Comparison of ENCODE assay signal across 8 cellular contexts in genomic region chr2:118186858-118187254, GRCh38.
A peak's percentile ranks its signal among the peaks of the same experiment; 100 is the strongest.
DNase-seq lines count a peak whose midpoint lies in the region; ATAC-seq, FAIRE-seq and TF ChIP-seq lines count a peak whose summit lies in the region.

No MANE protein-coding gene starts in this region.

- H3K4me3 ChIP-seq in liver (ENCODE audit: low read depth in 1 of 3, low read length in 3 of 3) (peak overlapping the region; percentile 53 to 86 (median 84)), HepG2 (replicated peaks in 1 of 3; ENCODE audit: insufficient read depth in 1 of 3, low read depth in 2 of 3, low read length in 3 of 3) (no peak overlapping the region), bronchial epithelial cell (ENCODE audit: low read depth, low read length) (peak overlapping the region; percentile 66), aorta (ENCODE audit: low read length in 2 of 2) (peak overlapping the region in 1 of 2 donors; percentile 58)
- peak overlapping the region; percentile 81 for H3K4me3 ChIP-seq in naive thymus-derived CD4-positive, alpha-beta T cell (ENCODE audit: low read length)

- CTCF ChIA-PET in HepG2 (lab: Yijun Ruan, JAX; ENCODE audit: low intra/inter-chr PET ratio, low total read pairs): no interaction called here
- CTCF ChIA-PET in naive thymus-derived CD4-positive, alpha-beta T cell (lab: Charles Lee): interaction anchor here (0.9 to 1.3 kb wide), 3 partner anchors 8 to 37 kb away, joined by 3 read pairs; no protein-coding TSS in a partner anchor

- no peaks in the 10 kb centered on the region for H3K36me3 Mint-ChIP-seq in naive thymus-derived CD4-positive, alpha-beta T cell

- H2AFZ ChIP-seq in HepG2 (ENCODE audit: low read length): no peak overlapping the region

- H3K4me1 ChIP-seq in liver (ENCODE audit: control insufficient read depth in 4 of 4, insufficient read depth in 4 of 4, low read length in 3 of 4) (peaks cover 0 to 20% (median 5%) of the 10 kb centered on the region in 4 donors), HepG2 (ENCODE audit: insufficient read depth, low read length) (peaks cover 16% of the 10 kb centered on the region; the same call in 1 of the 2 replicates), aorta (ENCODE audit: control insufficient read depth in 1 of 2, insufficient read depth in 2 of 2, low read length in 2 of 2) (no peaks in the 10 kb centered on the region)
- H3K4me1 ChIP-seq in naive thymus-derived CD4-positive, alpha-beta T cell (ENCODE audit: control insufficient read depth in 2 of 2, insufficient read depth in 2 of 2, low read length in 2 of 2): peaks cover 6 to 9% of the 10 kb centered on the region in 2 donors

- intact Hi-C loops in HepG2 (cut with micrococcal nuclease; ENCODE audit: unreplicated experiment) (loop anchor here (5.0 kb wide), 1 partner anchor 140 kb away; no protein-coding TSS in a partner anchor), aorta (cut with DNase I) (loop anchor here (1.0 to 10.0 kb wide), 3 partner anchors 65 to 102 kb away; partner anchors contain the start of gene INSIG2 (in 1 of the 2))
- intact Hi-C loops in naive thymus-derived CD4-positive, alpha-beta T cell (cut with micrococcal nuclease): loop anchor here (1.0 to 5.0 kb wide), 13 partner anchors 35 to 1990 kb away; partner anchors contain the start of genes CCDC93 (in 2 of the 2), DDX18 (in 2 of the 2), INSIG2 (in 2 of the 2) and C2orf76 (in 1 of the 2)

- H3K9me3 Mint-ChIP-seq in naive thymus-derived CD4-positive, alpha-beta T cell: no peaks in the 10 kb centered on the region

- H3K79me2 ChIP-seq in HepG2 (ENCODE audit: insufficient read depth, low read length): no peaks in the 10 kb centered on the region

- peaks cover 0 to 5% (median 0%) of the 10 kb centered on the region in 5 donors for H3K27me3 Mint-ChIP-seq in naive thymus-derived CD4-positive, alpha-beta T cell

- peak overlapping the region; percentile 89 to 98 (median 94) for H3K4me3 Mint-ChIP-seq in naive thymus-derived CD4-positive, alpha-beta T cell

- H3K27ac ChIP-seq in liver (ENCODE audit: low read depth in 1 of 2, low read length in 2 of 2): no peak overlapping the region
- no peak overlapping the region for H3K27ac ChIP-seq in HepG2 (ENCODE audit: extremely low read length, insufficient read depth, low read length)
- H3K27ac ChIP-seq in naive thymus-derived CD4-positive, alpha-beta T cell (ENCODE audit: low read depth, low read length): peak overlapping the region; percentile 74
- peak overlapping the region; percentile 47 to 70 for H3K27ac ChIP-seq in aorta (ENCODE audit: low read depth in 1 of 2, low read length in 2 of 2)

- H3K4me2 ChIP-seq in HepG2 (ENCODE audit: low read depth, low read length): no peak overlapping the region

- no TSS peak for BruUV-seq in HepG2 (replicated peaks; lab: Mats Ljungman, UMichigan)

- peak overlapping the region in 1 of 2 donors; percentile 98 for H3K9ac ChIP-seq in liver (ENCODE audit: low read depth in 1 of 2, low read length in 2 of 2)
- H3K9ac ChIP-seq in HepG2 (ENCODE audit: insufficient read depth, low read depth, low read length): no peak overlapping the region

- H3K4me1 Mint-ChIP-seq in naive thymus-derived CD4-positive, alpha-beta T cell: peaks cover 6 to 25% (median 21%) of the 10 kb centered on the region in 7 donors

- no peaks in the 10 kb centered on the region for H4K20me1 ChIP-seq in HepG2 (ENCODE audit: insufficient read depth, low read length)

- no peak for TF ChIP-seq POLR2A in HepG2 (IDR thresholded peaks at IDR 0.05; ENCODE audit: insufficient read depth in 1 of 2, low read depth in 2 of 2, low read length in 2 of 2)

- TF ChIP-seq EP300 in HepG2 (IDR thresholded peaks at IDR 0.05; ENCODE audit: low read depth in 2 of 2, low read length in 2 of 2) (no peak), HepG2 (CRISPR knock-in tag; IDR thresholded peaks at IDR 0.05; ENCODE audit: borderline replicate concordance) (no peak)

- TF ChIP-seq RAD21 in liver (IDR thresholded peaks at IDR 0.05) (no peak), HepG2 (CRISPR knock-in tag; IDR thresholded peaks at IDR 0.05) (no peak)

- FAIRE-seq in HepG2 (lab: Jason Lieb, UNC): no peak
- FAIRE-seq in bronchial epithelial cell (lab: Jason Lieb, UNC): no peak

- in situ Hi-C loops in HepG2 (cut with HindIII; ENCODE audit: extremely low pct_ligation_motif_present, low pct_unique_long_range_greater_than_20kb): no loop called here

- H3K36me3 ChIP-seq in liver (ENCODE audit: control insufficient read depth in 4 of 4, insufficient read depth in 3 of 4, low read depth in 1 of 4, low read length in 3 of 4) (no peaks in the 10 kb centered on the region), HepG2 (replicated peaks in 1 of 2; ENCODE audit: control insufficient read depth in 1 of 2, insufficient read depth in 2 of 2, low read length in 2 of 2) (no peaks in the 10 kb centered on the region), bronchial epithelial cell (ENCODE audit: control insufficient read depth, insufficient read depth, low read length) (no peaks in the 10 kb centered on the region), aorta (ENCODE audit: control insufficient read depth in 1 of 2, insufficient read depth in 2 of 2, low read length in 1 of 2) (no peaks in the 10 kb centered on the region)
- no peaks in the 10 kb centered on the region for H3K36me3 ChIP-seq in naive thymus-derived CD4-positive, alpha-beta T cell (ENCODE audit: control insufficient read depth in 2 of 3, insufficient read depth in 3 of 3, low read length in 3 of 3)

- peak overlapping the region; percentile 88 to 98 (median 90) for H3K27ac Mint-ChIP-seq in naive thymus-derived CD4-positive, alpha-beta T cell

- no peaks in the 10 kb centered on the region for H3K27me3 ChIP-seq in liver (ENCODE audit: control insufficient read depth in 4 of 4, insufficient read depth in 4 of 4, low read length in 3 of 4)
- peaks cover 0 to 18% of the 10 kb centered on the region in 2 experiments; a peak in 2 of 5 replicates for H3K27me3 ChIP-seq in HepG2 (ENCODE audit: control insufficient read depth in 1 of 2, insufficient read depth in 2 of 2, low read length in 2 of 2)
- H3K27me3 ChIP-seq in bronchial epithelial cell (ENCODE audit: control insufficient read depth, insufficient read depth, low read length): no peaks in the 10 kb centered on the region
- no peaks in the 10 kb centered on the region for H3K27me3 ChIP-seq in naive thymus-derived CD4-positive, alpha-beta T cell (ENCODE audit: control insufficient read depth in 2 of 2, insufficient read depth in 2 of 2, low read length in 2 of 2)
- H3K27me3 ChIP-seq in aorta (ENCODE audit: control insufficient read depth in 1 of 2, insufficient read depth in 2 of 2, low read length in 1 of 2): no peaks in the 10 kb centered on the region

- DNase-seq in HepG2 (ENCODE audit: low spot score) (no peak), bronchial epithelial cell (ENCODE audit: low read depth) (no peak), aorta (no peak), NCI-H1417 treated with DMSO at 0.1 percent for 48 hours (lab: John Stamatoyannopoulos, UW) (no peak), HT-29 (ENCODE audit: low spot score) (no peak)
- no peak for DNase-seq in naive thymus-derived CD4-positive, alpha-beta T cell
- no peak for DNase-seq in stimulated activated CD4-positive, alpha-beta T cell treated with anti-CD3 and anti-CD28 coated beads, Interleukin-2, amount 100 ng/mL, for 24 hours

- POLR2A ChIA-PET in HepG2 (lab: Yijun Ruan, JAX): no interaction called here
- POLR2A ChIA-PET in naive thymus-derived CD4-positive, alpha-beta T cell (lab: Charles Lee): interaction anchor here (0.6 to 3.0 kb wide), 13 partner anchors 9 to 1492 kb away, joined by 3 to 9 read pairs (median 4); partner anchors contain the start of genes DDX18 and TMEM177

- WGBS in liver: 93% methylated on average over 5 of the region's 5 CpGs
- 71% methylated on average over 5 of the region's 5 CpGs for WGBS in HepG2 (ENCODE audit: low lambda C conversion rate)
- WGBS in aorta, 2 donors: 83 to 87% methylated on average over 5 of the region's 5 CpGs

- H3K9me3 ChIP-seq in liver (ENCODE audit: control insufficient read depth in 4 of 4, low read length in 3 of 4) (no peaks in the 10 kb centered on the region), HepG2 (ENCODE audit: low read length) (no peaks in the 10 kb centered on the region), aorta (ENCODE audit: control insufficient read depth, low read length) (no peaks in the 10 kb centered on the region)
- H3K9me3 ChIP-seq in naive thymus-derived CD4-positive, alpha-beta T cell (ENCODE audit: control insufficient read depth in 2 of 3, low read length in 3 of 3): no peaks in the 10 kb centered on the region

- ATAC-seq in HepG2 (no peak), aorta (ENCODE audit: low FRiP score) (no peak)
- ATAC-seq in naive thymus-derived CD4-positive, alpha-beta T cell: no peak

- TF ChIP-seq CTCF in liver (IDR thresholded peaks at IDR 0.05; ENCODE audit: low read depth, low read length, missing input control) (no peak), HepG2 (CRISPR knock-in tag; IDR thresholded peaks at IDR 0.05) (no peak), bronchial epithelial cell (IDR thresholded peaks at IDR 0.05; ENCODE audit: insufficient read depth, low read length, severe bottlenecking) (no peak)

TF ChIP-seq in liver, 16 proteins besides CTCF, POLR2A, EP300 and RAD21 (continues in another document):
- TF ChIP-seq SP1 (IDR thresholded peaks at IDR 0.05): no peak
- no peak for TF ChIP-seq HNF4A (conservative IDR thresholded peaks at IDR 0.05)
- TF ChIP-seq RXRA (IDR thresholded peaks at IDR 0.05): no peak
- no peak for TF ChIP-seq JUND (IDR thresholded peaks at IDR 0.05)
- no peak for TF ChIP-seq GABPA (IDR thresholded peaks at IDR 0.05 in 1 of 2, conservative IDR thresholded peaks at IDR 0.05 in 1 of 2)
- TF ChIP-seq TAF1 (conservative IDR thresholded peaks at IDR 0.05): no peak
- TF ChIP-seq, protein P1, sequence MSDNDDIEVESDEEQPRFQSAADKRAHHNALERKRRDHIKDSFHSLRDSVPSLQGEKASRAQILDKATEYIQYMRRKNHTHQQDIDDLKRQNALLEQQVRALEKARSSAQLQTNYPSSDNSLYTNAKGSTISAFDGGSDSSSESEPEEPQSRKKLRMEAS (IDR thresholded peaks at IDR 0.05): no peak
- TF ChIP-seq HNF4G (IDR thresholded peaks at IDR 0.05): no peak
- TF ChIP-seq FOXA1 (IDR thresholded peaks at IDR 0.05): no peak

TF ChIP-seq in HepG2, 621 proteins besides CTCF, POLR2A, EP300 and RAD21 (continues in another document):
- no peak for TF ChIP-seq ZNF660 (CRISPR knock-in tag; IDR thresholded peaks at IDR 0.05; ENCODE audit: borderline replicate concordance, low read depth)
- TF ChIP-seq, protein P2, sequence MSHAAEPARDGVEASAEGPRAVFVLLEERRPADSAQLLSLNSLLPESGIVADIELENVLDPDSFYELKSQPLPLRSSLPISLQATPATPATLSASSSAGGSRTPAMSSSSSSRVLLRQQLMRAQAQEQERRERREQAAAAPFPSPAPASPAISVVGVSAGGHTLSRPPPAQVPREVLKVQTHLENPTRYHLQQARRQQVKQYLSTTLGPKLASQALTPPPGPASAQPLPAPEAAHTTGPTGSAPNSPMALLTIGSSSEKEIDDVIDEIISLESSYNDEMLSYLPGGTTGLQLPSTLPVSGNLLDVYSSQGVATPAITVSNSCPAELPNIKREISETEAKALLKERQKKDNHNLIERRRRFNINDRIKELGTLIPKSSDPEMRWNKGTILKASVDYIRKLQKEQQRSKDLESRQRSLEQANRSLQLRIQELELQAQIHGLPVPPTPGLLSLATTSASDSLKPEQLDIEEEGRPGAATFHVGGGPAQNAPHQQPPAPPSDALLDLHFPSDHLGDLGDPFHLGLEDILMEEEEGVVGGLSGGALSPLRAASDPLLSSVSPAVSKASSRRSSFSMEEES (CRISPR knock-in tag; IDR thresholded peaks at IDR 0.05): no peak

Comparison
In these comparisons a context has a peak if more than half of its experiments do, and no peak if none do; other contexts are left out.
1. H3K4me3 ChIP-seq: peak in liver (3 of 3), bronchial epithelial cell (single experiment) and naive thymus-derived CD4-positive, alpha-beta T cell (single experiment); none in HepG2 (0 of 3).
2. H3K27ac ChIP-seq: peak in naive thymus-derived CD4-positive, alpha-beta T cell (single experiment) and aorta (2 of 2); none in liver (0 of 2) and HepG2 (single experiment).